In the genomic region with DNA sequence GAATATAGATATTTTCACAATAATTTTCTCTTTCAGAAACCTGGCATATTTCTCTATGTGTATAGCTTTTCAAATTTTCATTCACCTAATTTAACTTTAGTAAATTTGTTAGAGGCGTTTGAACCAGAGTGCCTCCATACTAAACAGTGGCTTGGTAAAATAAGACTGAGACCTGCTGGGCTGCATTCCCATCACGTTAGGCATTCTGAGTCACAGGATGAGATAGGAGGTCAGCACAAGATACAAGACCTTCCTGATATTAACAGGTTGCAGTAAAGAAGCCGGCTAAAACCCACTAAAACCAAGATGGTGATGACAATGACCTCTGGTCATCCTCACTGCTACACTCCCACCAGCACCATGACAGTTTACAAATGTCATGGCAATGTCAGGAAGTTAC, we compare ENCODE assay signal across 1 cellular context.
TF ChIP-seq lines count a peak whose summit lies in the region.

No MANE protein-coding gene starts in this region.

TF ChIP-seq in GM23338, 12 proteins besides CTCF, POLR2A, EP300 and RAD21:
- TF ChIP-seq EZH2phosphoT487 (IDR thresholded peaks at IDR 0.05; ENCODE audit: unreplicated experiment) (no peak), STAT1 (IDR thresholded peaks at IDR 0.05; ENCODE audit: unreplicated experiment) (no peak), POLR2AphosphoS5 (IDR thresholded peaks at IDR 0.05; ENCODE audit: low read depth) (no peak), EZH2 (IDR thresholded peaks at IDR 0.05; ENCODE audit: low read depth, unreplicated experiment) (no peak), CREB1 (CRISPR knock-in tag; IDR thresholded peaks at IDR 0.05; ENCODE audit: low read depth) (no peak), ZNF331 (CRISPR knock-in tag; IDR thresholded peaks at IDR 0.05; ENCODE audit: low read depth) (no peak), ZNF114 (CRISPR knock-in tag; IDR thresholded peaks at IDR 0.05) (no peak), NANOG (IDR thresholded peaks at IDR 0.05; ENCODE audit: borderline replicate concordance) (no peak), JUNB (IDR thresholded peaks at IDR 0.05; ENCODE audit: unreplicated experiment) (no peak)
- TF ChIP-seq, protein P1, sequence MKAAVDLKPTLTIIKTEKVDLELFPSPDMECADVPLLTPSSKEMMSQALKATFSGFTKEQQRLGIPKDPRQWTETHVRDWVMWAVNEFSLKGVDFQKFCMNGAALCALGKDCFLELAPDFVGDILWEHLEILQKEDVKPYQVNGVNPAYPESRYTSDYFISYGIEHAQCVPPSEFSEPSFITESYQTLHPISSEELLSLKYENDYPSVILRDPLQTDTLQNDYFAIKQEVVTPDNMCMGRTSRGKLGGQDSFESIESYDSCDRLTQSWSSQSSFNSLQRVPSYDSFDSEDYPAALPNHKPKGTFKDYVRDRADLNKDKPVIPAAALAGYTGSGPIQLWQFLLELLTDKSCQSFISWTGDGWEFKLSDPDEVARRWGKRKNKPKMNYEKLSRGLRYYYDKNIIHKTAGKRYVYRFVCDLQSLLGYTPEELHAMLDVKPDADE (IDR thresholded peaks at IDR 0.05), result no peak
- TF ChIP-seq, protein P2, sequence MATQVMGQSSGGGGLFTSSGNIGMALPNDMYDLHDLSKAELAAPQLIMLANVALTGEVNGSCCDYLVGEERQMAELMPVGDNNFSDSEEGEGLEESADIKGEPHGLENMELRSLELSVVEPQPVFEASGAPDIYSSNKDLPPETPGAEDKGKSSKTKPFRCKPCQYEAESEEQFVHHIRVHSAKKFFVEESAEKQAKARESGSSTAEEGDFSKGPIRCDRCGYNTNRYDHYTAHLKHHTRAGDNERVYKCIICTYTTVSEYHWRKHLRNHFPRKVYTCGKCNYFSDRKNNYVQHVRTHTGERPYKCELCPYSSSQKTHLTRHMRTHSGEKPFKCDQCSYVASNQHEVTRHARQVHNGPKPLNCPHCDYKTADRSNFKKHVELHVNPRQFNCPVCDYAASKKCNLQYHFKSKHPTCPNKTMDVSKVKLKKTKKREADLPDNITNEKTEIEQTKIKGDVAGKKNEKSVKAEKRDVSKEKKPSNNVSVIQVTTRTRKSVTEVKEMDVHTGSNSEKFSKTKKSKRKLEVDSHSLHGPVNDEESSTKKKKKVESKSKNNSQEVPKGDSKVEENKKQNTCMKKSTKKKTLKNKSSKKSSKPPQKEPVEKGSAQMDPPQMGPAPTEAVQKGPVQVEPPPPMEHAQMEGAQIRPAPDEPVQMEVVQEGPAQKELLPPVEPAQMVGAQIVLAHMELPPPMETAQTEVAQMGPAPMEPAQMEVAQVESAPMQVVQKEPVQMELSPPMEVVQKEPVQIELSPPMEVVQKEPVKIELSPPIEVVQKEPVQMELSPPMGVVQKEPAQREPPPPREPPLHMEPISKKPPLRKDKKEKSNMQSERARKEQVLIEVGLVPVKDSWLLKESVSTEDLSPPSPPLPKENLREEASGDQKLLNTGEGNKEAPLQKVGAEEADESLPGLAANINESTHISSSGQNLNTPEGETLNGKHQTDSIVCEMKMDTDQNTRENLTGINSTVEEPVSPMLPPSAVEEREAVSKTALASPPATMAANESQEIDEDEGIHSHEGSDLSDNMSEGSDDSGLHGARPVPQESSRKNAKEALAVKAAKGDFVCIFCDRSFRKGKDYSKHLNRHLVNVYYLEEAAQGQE (IDR thresholded peaks at IDR 0.05; ENCODE audit: unreplicated experiment), result no peak
- TF ChIP-seq, protein P3, sequence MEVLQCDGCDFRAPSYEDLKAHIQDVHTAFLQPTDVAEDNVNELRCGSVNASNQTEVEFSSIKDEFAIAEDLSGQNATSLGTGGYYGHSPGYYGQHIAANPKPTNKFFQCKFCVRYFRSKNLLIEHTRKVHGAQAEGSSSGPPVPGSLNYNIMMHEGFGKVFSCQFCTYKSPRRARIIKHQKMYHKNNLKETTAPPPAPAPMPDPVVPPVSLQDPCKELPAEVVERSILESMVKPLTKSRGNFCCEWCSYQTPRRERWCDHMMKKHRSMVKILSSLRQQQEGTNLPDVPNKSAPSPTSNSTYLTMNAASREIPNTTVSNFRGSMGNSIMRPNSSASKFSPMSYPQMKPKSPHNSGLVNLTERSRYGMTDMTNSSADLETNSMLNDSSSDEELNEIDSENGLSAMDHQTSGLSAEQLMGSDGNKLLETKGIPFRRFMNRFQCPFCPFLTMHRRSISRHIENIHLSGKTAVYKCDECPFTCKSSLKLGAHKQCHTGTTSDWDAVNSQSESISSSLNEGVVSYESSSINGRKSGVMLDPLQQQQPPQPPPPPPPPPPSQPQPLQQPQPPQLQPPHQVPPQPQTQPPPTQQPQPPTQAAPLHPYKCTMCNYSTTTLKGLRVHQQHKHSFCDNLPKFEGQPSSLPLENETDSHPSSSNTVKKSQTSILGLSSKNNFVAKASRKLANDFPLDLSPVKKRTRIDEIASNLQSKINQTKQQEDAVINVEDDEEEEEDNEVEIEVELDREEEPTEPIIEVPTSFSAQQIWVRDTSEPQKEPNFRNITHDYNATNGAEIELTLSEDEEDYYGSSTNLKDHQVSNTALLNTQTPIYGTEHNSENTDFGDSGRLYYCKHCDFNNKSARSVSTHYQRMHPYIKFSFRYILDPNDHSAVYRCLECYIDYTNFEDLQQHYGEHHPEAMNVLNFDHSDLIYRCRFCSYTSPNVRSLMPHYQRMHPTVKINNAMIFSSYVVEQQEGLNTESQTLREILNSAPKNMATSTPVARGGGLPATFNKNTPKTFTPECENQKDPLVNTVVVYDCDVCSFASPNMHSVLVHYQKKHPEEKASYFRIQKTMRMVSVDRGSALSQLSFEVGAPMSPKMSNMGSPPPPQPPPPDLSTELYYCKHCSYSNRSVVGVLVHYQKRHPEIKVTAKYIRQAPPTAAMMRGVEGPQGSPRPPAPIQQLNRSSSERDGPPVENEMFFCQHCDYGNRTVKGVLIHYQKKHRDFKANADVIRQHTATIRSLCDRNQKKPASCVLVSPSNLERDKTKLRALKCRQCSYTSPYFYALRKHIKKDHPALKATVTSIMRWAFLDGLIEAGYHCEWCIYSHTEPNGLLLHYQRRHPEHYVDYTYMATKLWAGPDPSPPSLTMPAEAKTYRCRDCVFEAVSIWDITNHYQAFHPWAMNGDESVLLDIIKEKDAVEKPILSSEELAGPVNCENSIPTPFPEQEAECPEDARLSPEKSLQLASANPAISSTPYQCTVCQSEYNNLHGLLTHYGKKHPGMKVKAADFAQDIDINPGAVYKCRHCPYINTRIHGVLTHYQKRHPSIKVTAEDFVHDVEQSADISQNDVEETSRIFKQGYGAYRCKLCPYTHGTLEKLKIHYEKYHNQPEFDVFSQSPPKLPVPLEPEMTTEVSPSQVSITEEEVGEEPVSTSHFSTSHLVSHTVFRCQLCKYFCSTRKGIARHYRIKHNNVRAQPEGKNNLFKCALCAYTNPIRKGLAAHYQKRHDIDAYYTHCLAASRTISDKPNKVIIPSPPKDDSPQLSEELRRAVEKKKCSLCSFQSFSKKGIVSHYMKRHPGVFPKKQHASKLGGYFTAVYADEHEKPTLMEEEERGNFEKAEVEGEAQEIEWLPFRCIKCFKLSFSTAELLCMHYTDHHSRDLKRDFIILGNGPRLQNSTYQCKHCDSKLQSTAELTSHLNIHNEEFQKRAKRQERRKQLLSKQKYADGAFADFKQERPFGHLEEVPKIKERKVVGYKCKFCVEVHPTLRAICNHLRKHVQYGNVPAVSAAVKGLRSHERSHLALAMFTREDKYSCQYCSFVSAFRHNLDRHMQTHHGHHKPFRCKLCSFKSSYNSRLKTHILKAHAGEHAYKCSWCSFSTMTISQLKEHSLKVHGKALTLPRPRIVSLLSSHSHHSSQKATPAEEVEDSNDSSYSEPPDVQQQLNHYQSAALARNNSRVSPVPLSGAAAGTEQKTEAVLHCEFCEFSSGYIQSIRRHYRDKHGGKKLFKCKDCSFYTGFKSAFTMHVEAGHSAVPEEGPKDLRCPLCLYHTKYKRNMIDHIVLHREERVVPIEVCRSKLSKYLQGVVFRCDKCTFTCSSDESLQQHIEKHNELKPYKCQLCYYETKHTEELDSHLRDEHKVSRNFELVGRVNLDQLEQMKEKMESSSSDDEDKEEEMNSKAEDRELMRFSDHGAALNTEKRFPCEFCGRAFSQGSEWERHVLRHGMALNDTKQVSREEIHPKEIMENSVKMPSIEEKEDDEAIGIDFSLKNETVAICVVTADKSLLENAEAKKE (CRISPR knock-in tag; IDR thresholded peaks at IDR 0.05), result no peak
TF ChIP-seq in GM23338: peak in this region for 0.
